Comparison of ENCODE assay signal across 23 cellular contexts in the genomic region with DNA sequence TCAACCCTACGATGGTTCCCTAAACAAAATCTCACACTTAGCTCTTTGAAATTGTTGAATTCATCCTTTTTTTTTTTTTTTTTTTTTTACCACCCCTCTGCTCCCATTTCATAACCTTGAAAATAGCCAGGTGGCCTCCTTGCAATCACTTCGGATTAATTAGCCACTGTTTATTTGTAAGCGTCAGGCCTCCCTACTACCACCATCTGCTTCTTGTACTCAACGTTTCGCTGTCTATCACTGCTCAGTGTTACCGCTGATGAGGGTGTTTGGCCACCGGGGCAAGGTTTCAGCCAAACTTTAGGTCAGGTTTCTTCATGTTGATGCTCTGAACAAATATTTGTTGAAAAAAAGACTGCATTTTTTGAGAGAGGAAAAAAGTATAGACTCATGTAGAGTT.
DNase-seq lines count a peak whose midpoint lies in the region; ATAC-seq, FAIRE-seq and TF ChIP-seq lines count a peak whose summit lies in the region.
"Had no signal": no experiment of that assay in that cellular context is flagged by ENCODE, and none has a peak within 500 bp of the region (broad histone marks: within the 10 kb centered on the region; RNA-seq: fewer than 3 reads in every experiment).

No MANE protein-coding gene starts in this region.

- SMC1A ChIA-PET in GM12878 (lab: Charles Lee; ENCODE audit: uncharacterized antibody, unreplicated experiment) = interaction anchor here (0.6 kb wide), 1 partner anchor 136 kb away, joined by 4 read pairs; no protein-coding TSS in a partner anchor

- no peaks in the 10 kb centered on the region for H3K36me3 ChIP-seq in GM12878 (ENCODE audit: control insufficient read depth in 2 of 2, insufficient read depth in 2 of 2, low read length in 1 of 2)
- H3K36me3 ChIP-seq: BLaER1 had no signal

- TF ChIP-seq RAD21 in GM12878 (IDR thresholded peaks at IDR 0.05; ENCODE audit: insufficient read depth, low read depth, low read length) = no peak

- no peaks in the 10 kb centered on the region for H3K4me1 ChIP-seq in GM12878 (ENCODE audit: control insufficient read depth, insufficient read depth, low read length)
- H3K4me1 ChIP-seq: BLaER1 had no signal

- H3K9me3 ChIP-seq in GM12878 (replicated peaks; ENCODE audit: control insufficient read depth, insufficient read depth, low read length) = no peaks in the 10 kb centered on the region
- H3K9me3 ChIP-seq: BLaER1, SK-N-SH had no signal

- H3K27me3 ChIP-seq in GM12878 (replicated peaks in 1 of 2; ENCODE audit: control insufficient read depth in 2 of 2, insufficient read depth in 2 of 2, low read length in 1 of 2) = no peaks in the 10 kb centered on the region
- H3K27me3 ChIP-seq: BLaER1 had no signal

- no peak overlapping the region for H3K4me3 ChIP-seq in GM12878
- H3K4me3 ChIP-seq: BLaER1 had no signal

- FAIRE-seq in GM12878 (lab: Jason Lieb, UNC) = no peak
- FAIRE-seq: GM19239, H1 had no signal

- POLR2A ChIA-PET in GM12878 (lab: Charles Lee) = no interaction called here

- H3K27ac ChIP-seq in GM12878 (ENCODE audit: control insufficient read depth, insufficient read depth) = no peak overlapping the region
- H3K27ac ChIP-seq: BLaER1, KMS-11 had no signal

- in situ Hi-C loops in G401 (cut with HindIII; ENCODE audit: low sequenced_read_pairs) (no loop called here), GM12878 (cut with MboI) (no loop called here)

- no peak overlapping the region for H2AFZ ChIP-seq in GM12878 (ENCODE audit: control insufficient read depth, low read depth, low read length)

- H3K79me2 ChIP-seq in GM12878 (ENCODE audit: control insufficient read depth, insufficient read depth, low read length) = no peaks in the 10 kb centered on the region

- H4K20me1 ChIP-seq in GM12878 (ENCODE audit: control insufficient read depth, insufficient read depth) = no peaks in the 10 kb centered on the region
- H4K20me1 ChIP-seq: BLaER1 had no signal

- TF ChIP-seq CTCF in GM12878 (IDR thresholded peaks at IDR 0.05 in 2 of 3, conservative IDR thresholded peaks at IDR 0.05 in 1 of 3; ENCODE audit: control insufficient read depth in 2 of 3, extremely low read depth in 1 of 3, insufficient read depth in 1 of 3, low read depth in 3 of 3, low read length in 3 of 3) = no peak

- H3K4me2 ChIP-seq in GM12878 (ENCODE audit: control insufficient read depth, insufficient read depth) = no peak overlapping the region
- H3K4me2 ChIP-seq: BLaER1, KMS-11, SK-N-SH had no signal

- RAD21 ChIA-PET in GM12878 (lab: Charles Lee; ENCODE audit: unreplicated experiment) = interaction anchor here (0.7 to 1.1 kb wide), 2 partner anchors 88 to 200 kb away, joined by 3 to 5 read pairs; no protein-coding TSS in a partner anchor

- TF ChIP-seq POLR2A in GM12878 (IDR thresholded peaks at IDR 0.05; ENCODE audit: low read depth, low read length) = no peak

- no peak overlapping the region for H3K9ac ChIP-seq in GM12878 (ENCODE audit: control insufficient read depth, insufficient read depth, low read length)
- H3K9ac ChIP-seq: BLaER1, KMS-11, SK-N-SH had no signal

- peak; percentile 67 for DNase-seq in G401 (ENCODE audit: low spot score)
- DNase-seq in NCI-H446 treated with DMSO at 0.1 percent for 48 hours (lab: John Stamatoyannopoulos, UW) = peak; percentile 77
- DNase-seq in GM12878 (ENCODE audit: low read depth, low spot score) = no peak
- no peak for DNase-seq in NOMO-1 (lab: John Stamatoyannopoulos, UW; ENCODE audit: unreplicated experiment in 2 of 2)
- no peak for DNase-seq in activated CD4-positive, alpha-beta T cell treated with anti-CD3 and anti-CD28 coated beads, Interleukin-2, amount 50 U/mL, for 48 hours
- no peak for DNase-seq in NCI-H1092 treated with DMSO at 0.1 percent for 48 hours (lab: John Stamatoyannopoulos, UW)
- DNase-seq in germinal center (ENCODE audit: low spot score) = no peak
- DNase-seq: CD4-positive, alpha-beta T cell; COR-L47; DMS53; GF-D8; IMR-90; NCI-H187 treated with DMSO at 0.1 percent for 48 hours; NCI-H2107; NCI-H2227 treated with DMSO at 0.1 percent for 48 hours; NCI-H510A treated with DMSO at 0.1 percent for 48 hours; SIG-M5; SK-N-SH had no signal

- no TSS peak for BruUV-seq in GM12878 (replicated peaks; lab: Mats Ljungman, UMichigan)

- intact Hi-C loops in GM12878 (cut with micrococcal nuclease; ENCODE audit: unreplicated experiment) = loop anchor here (5.0 kb wide), 1 partner anchor 183 kb away; the partner anchor contains the start of gene EPHA4

- CTCF ChIA-PET in GM12878 (lab: Yijun Ruan, JAX) = no interaction called here

- WGBS in GM12878 (ENCODE audit: insufficient coverage, insufficient replicate concordance, low lambda C conversion rate, missing lambda C conversion rate) = 30% methylated on average over 7 of the region's 7 CpGs

- no peak for TF ChIP-seq EP300 in GM12878 (IDR thresholded peaks at IDR 0.05; ENCODE audit: borderline replicate concordance in 1 of 2, control insufficient read depth in 1 of 2, low read depth in 2 of 2, low read length in 2 of 2)

- peak; percentile 28; the same call in 1 of the 3 replicates for ATAC-seq in GM12878
- ATAC-seq: HCT116 had no signal

TF ChIP-seq in GM12878, 131 proteins besides CTCF, POLR2A, EP300 and RAD21:
- TF ChIP-seq SMAD1 (IDR thresholded peaks at IDR 0.05; ENCODE audit: low read depth, partially characterized antibody) = no peak
- TF ChIP-seq, protein P1, sequence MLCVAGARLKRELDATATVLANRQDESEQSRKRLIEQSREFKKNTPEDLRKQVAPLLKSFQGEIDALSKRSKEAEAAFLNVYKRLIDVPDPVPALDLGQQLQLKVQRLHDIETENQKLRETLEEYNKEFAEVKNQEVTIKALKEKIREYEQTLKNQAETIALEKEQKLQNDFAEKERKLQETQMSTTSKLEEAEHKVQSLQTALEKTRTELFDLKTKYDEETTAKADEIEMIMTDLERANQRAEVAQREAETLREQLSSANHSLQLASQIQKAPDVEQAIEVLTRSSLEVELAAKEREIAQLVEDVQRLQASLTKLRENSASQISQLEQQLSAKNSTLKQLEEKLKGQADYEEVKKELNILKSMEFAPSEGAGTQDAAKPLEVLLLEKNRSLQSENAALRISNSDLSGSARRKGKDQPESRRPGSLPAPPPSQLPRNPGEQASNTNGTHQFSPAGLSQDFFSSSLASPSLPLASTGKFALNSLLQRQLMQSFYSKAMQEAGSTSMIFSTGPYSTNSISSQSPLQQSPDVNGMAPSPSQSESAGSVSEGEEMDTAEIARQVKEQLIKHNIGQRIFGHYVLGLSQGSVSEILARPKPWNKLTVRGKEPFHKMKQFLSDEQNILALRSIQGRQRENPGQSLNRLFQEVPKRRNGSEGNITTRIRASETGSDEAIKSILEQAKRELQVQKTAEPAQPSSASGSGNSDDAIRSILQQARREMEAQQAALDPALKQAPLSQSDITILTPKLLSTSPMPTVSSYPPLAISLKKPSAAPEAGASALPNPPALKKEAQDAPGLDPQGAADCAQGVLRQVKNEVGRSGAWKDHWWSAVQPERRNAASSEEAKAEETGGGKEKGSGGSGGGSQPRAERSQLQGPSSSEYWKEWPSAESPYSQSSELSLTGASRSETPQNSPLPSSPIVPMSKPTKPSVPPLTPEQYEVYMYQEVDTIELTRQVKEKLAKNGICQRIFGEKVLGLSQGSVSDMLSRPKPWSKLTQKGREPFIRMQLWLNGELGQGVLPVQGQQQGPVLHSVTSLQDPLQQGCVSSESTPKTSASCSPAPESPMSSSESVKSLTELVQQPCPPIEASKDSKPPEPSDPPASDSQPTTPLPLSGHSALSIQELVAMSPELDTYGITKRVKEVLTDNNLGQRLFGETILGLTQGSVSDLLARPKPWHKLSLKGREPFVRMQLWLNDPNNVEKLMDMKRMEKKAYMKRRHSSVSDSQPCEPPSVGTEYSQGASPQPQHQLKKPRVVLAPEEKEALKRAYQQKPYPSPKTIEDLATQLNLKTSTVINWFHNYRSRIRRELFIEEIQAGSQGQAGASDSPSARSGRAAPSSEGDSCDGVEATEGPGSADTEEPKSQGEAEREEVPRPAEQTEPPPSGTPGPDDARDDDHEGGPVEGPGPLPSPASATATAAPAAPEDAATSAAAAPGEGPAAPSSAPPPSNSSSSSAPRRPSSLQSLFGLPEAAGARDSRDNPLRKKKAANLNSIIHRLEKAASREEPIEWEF (IDR thresholded peaks at IDR 0.05; ENCODE audit: insufficient replicate concordance, low read depth, low read length) = no peak
- TF ChIP-seq SP1 (IDR thresholded peaks at IDR 0.05; ENCODE audit: low read depth, low read length) = no peak
- no peak for TF ChIP-seq NFYA (IDR thresholded peaks at IDR 0.05; ENCODE audit: borderline replicate concordance, low read depth, low read length)
- TF ChIP-seq NR2C2 (IDR thresholded peaks at IDR 0.05; ENCODE audit: borderline replicate concordance, control insufficient read depth, insufficient read length, low read depth) = no peak
- no peak for TF ChIP-seq ESRRA (IDR thresholded peaks at IDR 0.05; ENCODE audit: low read length)
- no peak for TF ChIP-seq SPI1 (IDR thresholded peaks at IDR 0.05; ENCODE audit: borderline replicate concordance, insufficient read depth, low read depth, low read length)
- TF ChIP-seq NBN (IDR thresholded peaks at IDR 0.05) = no peak
- no peak for TF ChIP-seq NFXL1 (IDR thresholded peaks at IDR 0.05; ENCODE audit: borderline replicate concordance)
- TF ChIP-seq HDGF (IDR thresholded peaks at IDR 0.05) = no peak
- TF ChIP-seq CREM (IDR thresholded peaks at IDR 0.05; ENCODE audit: low read depth) = no peak
- no peak for TF ChIP-seq TARDBP (IDR thresholded peaks at IDR 0.05; ENCODE audit: borderline replicate concordance)
- TF ChIP-seq CBX5 (IDR thresholded peaks at IDR 0.05; ENCODE audit: low read depth) = no peak
- TF ChIP-seq USF1 (IDR thresholded peaks at IDR 0.05; ENCODE audit: borderline replicate concordance, extremely low read length, insufficient read depth, low read depth, low read length) = no peak
- TF ChIP-seq MTA3 (IDR thresholded peaks at IDR 0.05; ENCODE audit: borderline replicate concordance, low read length) = no peak
- TF ChIP-seq RBBP5 (conservative IDR thresholded peaks at IDR 0.05) = no peak
- TF ChIP-seq ZNF217 (IDR thresholded peaks at IDR 0.05) = no peak
TF ChIP-seq in GM12878: peak in this region for 0.

Comparison
In these comparisons a context has a peak if more than half of its experiments do, and no peak if none do; other contexts are left out.
1. DNase-seq: peak in G401 (single experiment) and NCI-H446 treated with DMSO at 0.1 percent for 48 hours (single experiment); none in GM12878 (single experiment), NOMO-1 (0 of 2), activated CD4-positive, alpha-beta T cell treated with anti-CD3 and anti-CD28 coated beads, Interleukin-2, amount 50 U/mL, for 48 hours (0 of 2), NCI-H1092 treated with DMSO at 0.1 percent for 48 hours (single experiment) and germinal center (single experiment).